Comparison of ENCODE assay signal across 1 cellular context in genomic region chr1:32321712-32322291, GRCh38.
TF ChIP-seq lines count a peak whose summit lies in the region.

No MANE protein-coding gene starts in this region.

TF ChIP-seq in HepG2, 621 proteins besides CTCF, POLR2A, EP300 and RAD21 (continued from another document and continues in another):
- TF ChIP-seq SATB2 (CRISPR knock-in tag; IDR thresholded peaks at IDR 0.05) (no peak), HNRNPH1 (optimal IDR thresholded peaks at IDR 0.05; ENCODE audit: low read depth, low read length) (no peak), ZFP90 (CRISPR knock-in tag; IDR thresholded peaks at IDR 0.05; ENCODE audit: borderline replicate concordance) (no peak), ZNF747 (CRISPR knock-in tag; IDR thresholded peaks at IDR 0.05; ENCODE audit: borderline replicate concordance) (no peak), ZZZ3 (CRISPR knock-in tag; IDR thresholded peaks at IDR 0.05; ENCODE audit: borderline replicate concordance) (no peak), MYNN (CRISPR knock-in tag; IDR thresholded peaks at IDR 0.05; ENCODE audit: low read depth) (no peak), RXRB (CRISPR knock-in tag; IDR thresholded peaks at IDR 0.05; ENCODE audit: borderline replicate concordance) (peak; percentile 75), EEA1 (CRISPR knock-in tag; IDR thresholded peaks at IDR 0.05; ENCODE audit: borderline replicate concordance) (no peak), IRF2 (CRISPR knock-in tag; IDR thresholded peaks at IDR 0.05) (no peak; the same call in 1 of the 2 replicates), ZNF460 (CRISPR knock-in tag; IDR thresholded peaks at IDR 0.05; ENCODE audit: borderline replicate concordance) (no peak; the same call in 1 of the 2 replicates), ZNF280D (CRISPR knock-in tag; IDR thresholded peaks at IDR 0.05) (peak; percentile 77; the same call in 1 of the 2 replicates), SMARCC2 (IDR thresholded peaks at IDR 0.05) (no peak), TRAFD1 (CRISPR knock-in tag; IDR thresholded peaks at IDR 0.05; ENCODE audit: borderline replicate concordance) (no peak), NFKBIZ (CRISPR knock-in tag; IDR thresholded peaks at IDR 0.05) (no peak; the same call in none of the 2 replicates), ZSCAN5A (CRISPR knock-in tag; IDR thresholded peaks at IDR 0.05; ENCODE audit: borderline replicate concordance) (no peak), REL (CRISPR knock-in tag; conservative IDR thresholded peaks at IDR 0.05) (no peak), ZNF816 (CRISPR knock-in tag; IDR thresholded peaks at IDR 0.05; ENCODE audit: borderline replicate concordance) (no peak), ZBTB7B (CRISPR knock-in tag; IDR thresholded peaks at IDR 0.05) (peak; percentile 91), SIX4 (CRISPR knock-in tag; IDR thresholded peaks at IDR 0.05) (0 out of 2 replicates have a peak, but pooled peaks have one; percentile 24), TCF7L2 (IDR thresholded peaks at IDR 0.05; ENCODE audit: low read depth, low read length) (no peak), LBX2 (CRISPR knock-in tag; IDR thresholded peaks at IDR 0.05; ENCODE audit: borderline replicate concordance) (no peak), JARID2 (CRISPR knock-in tag; IDR thresholded peaks at IDR 0.05; ENCODE audit: insufficient replicate concordance) (no peak), ZFP36L1 (CRISPR knock-in tag; IDR thresholded peaks at IDR 0.05) (no peak), CBX2 (IDR thresholded peaks at IDR 0.05; ENCODE audit: low read depth, low read length) (no peak), CBX2 (CRISPR knock-in tag; IDR thresholded peaks at IDR 0.05; ENCODE audit: low read depth) (no peak), TGIF2 (CRISPR knock-in tag; IDR thresholded peaks at IDR 0.05) (no peak), TAF15 (IDR thresholded peaks at IDR 0.05; ENCODE audit: low read depth, low read length, poor library complexity, severe bottlenecking) (no peak), NR1H2 (CRISPR knock-in tag; IDR thresholded peaks at IDR 0.05; ENCODE audit: borderline replicate concordance, low read depth) (no peak), MTA1 (CRISPR knock-in tag; IDR thresholded peaks at IDR 0.05; ENCODE audit: borderline replicate concordance) (peak; percentile 72; the same call in 1 of the 2 replicates), ZBTB40 (IDR thresholded peaks at IDR 0.05) (no peak), ZBTB40 (CRISPR knock-in tag; IDR thresholded peaks at IDR 0.05) (peak; percentile 50; the same call in 1 of the 2 replicates), ZNF710 (CRISPR knock-in tag; IDR thresholded peaks at IDR 0.05; ENCODE audit: borderline replicate concordance) (peak; percentile 31; the same call in 1 of the 2 replicates), SMAD1 (CRISPR knock-in tag; IDR thresholded peaks at IDR 0.05; ENCODE audit: borderline replicate concordance, low read depth) (no peak), ZNF142 (CRISPR knock-in tag; IDR thresholded peaks at IDR 0.05) (no peak)
